In the genomic region with DNA sequence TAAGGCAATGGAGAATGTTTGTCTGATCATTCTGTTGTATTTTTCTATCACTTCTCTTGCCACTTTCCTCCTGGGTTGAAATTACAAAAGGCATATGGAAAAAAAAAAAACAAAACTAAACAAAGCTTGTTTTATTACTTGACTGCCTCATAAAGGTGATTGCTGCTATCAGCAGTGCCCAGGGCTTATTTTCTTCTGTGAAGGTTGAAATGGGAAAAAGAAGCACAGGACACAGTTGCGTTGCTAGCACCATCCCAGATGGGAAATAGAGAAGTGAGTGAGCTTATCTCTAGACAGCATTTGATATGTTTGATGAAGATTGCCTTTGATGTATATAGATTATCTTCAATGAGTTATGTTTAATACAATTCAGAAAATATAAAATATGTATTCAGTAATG, we compare ENCODE assay signal across 32 cellular contexts.
"Had no signal": no experiment of that assay in that cellular context is flagged by ENCODE, and none has a peak within 500 bp of the region (broad histone marks: within the 10 kb centered on the region; RNA-seq: fewer than 3 reads in every experiment).

No MANE protein-coding gene starts in this region.

- H3K36me3 ChIP-seq: adrenal gland, brain microvascular endothelial cell, breast epithelium had no signal

- H3K4me3 ChIP-seq: adrenal gland, body of pancreas, breast epithelium had no signal

- FAIRE-seq: astrocyte, TTC549 had no signal

- DNase-seq: activated B cell treated with CpG ODN at 0.5 μM for 24 hours; activated CD4-positive, alpha-beta memory T cell treated with anti-CD3 and anti-CD28 coated beads for 36 hours; activated CD4-positive, alpha-beta T cell treated with anti-CD3 and anti-CD28 coated beads for 4 hours; activated CD4-positive, alpha-beta T cell treated with anti-CD3 and anti-CD28 coated beads, Interleukin-2, amount 10 ng/mL, durations not matched to agents 24 days and 14 days; activated CD4-positive, alpha-beta T cell treated with anti-CD3 and anti-CD28 coated beads, Interleukin-2, amount 50 U/mL, for 1 hour; activated CD4-positive, alpha-beta T cell treated with anti-CD3 and anti-CD28 coated beads, Interleukin-2, amount 50 U/mL, for 4 hours; activated CD4-positive, CD25-positive, alpha-beta regulatory T cell treated with anti-CD3 and anti-CD28 coated beads, Interleukin-2, amount 50 U/mL, for 72 hours; activated CD8-positive, alpha-beta memory T cell treated with anti-CD3 and anti-CD28 coated beads, Interleukin-2, amount 10 ng/mL, durations not matched to agents 7 days and 5 days; activated CD8-positive, alpha-beta memory T cell treated with anti-CD3 and anti-CD28 coated beads, Interleukin-2, amount 50 U/mL, for 48 hours; activated CD8-positive, alpha-beta T cell treated with anti-CD3 and anti-CD28 coated beads for 36 hours; activated effector memory CD4-positive, alpha-beta T cell treated with Interleukin-2 at 50 U/mL for 16 hours; activated gamma-delta T cell treated with Interleukin-2 at 50 U/mL for 16 hours; activated naive CD4-positive, alpha-beta T cell; activated naive CD4-positive, alpha-beta T cell treated with anti-CD3 and anti-CD28 coated beads for 36 hours; activated naive CD4-positive, alpha-beta T cell treated with anti-CD3 and anti-CD28 coated beads, Interleukin-2, amount 50 U/mL, for 16 hours; activated naive CD8-positive, alpha-beta T cell treated with anti-CD3 and anti-CD28 coated beads for 36 hours; activated T-cell treated with anti-CD3 and anti-CD28 coated beads, Interleukin-2, amount 50 U/mL, for 24 hours; activated T-cell treated with anti-CD3 and anti-CD28 coated beads, Interleukin-2, amount 50 U/mL, for 48 hours; adrenal gland; amniotic stem cell; aorta; body of pancreas; brain microvascular endothelial cell; central memory CD4-positive, alpha-beta T cell; T-helper 1 cell; T-helper 2 cell; T-helper 9 cell had no signal

- H3K9me3 ChIP-seq: adrenal gland, body of pancreas, breast epithelium had no signal

- H3K27ac ChIP-seq: adrenal gland, body of pancreas, brain microvascular endothelial cell, breast epithelium, VCaP had no signal

- H3K4me1 ChIP-seq: adrenal gland, body of pancreas, breast epithelium had no signal

- ATAC-seq: activated CD8-positive, alpha-beta memory T cell treated with anti-CD3 and anti-CD28 coated beads, Interleukin-2, amount 10 ng/mL, durations not matched to agents 7 days and 5 days; activated CD8-positive, alpha-beta T cell treated with anti-CD3 and anti-CD28 coated beads for 36 hours; activated naive CD4-positive, alpha-beta T cell treated with anti-CD3 and anti-CD28 coated beads, Interleukin-2, amount 50 U/mL, for 72 hours; body of pancreas had no signal

- H3K27me3 ChIP-seq: adrenal gland, body of pancreas, brain microvascular endothelial cell, breast epithelium had no signal
